In genomic region chr12:123248129-123248528, GRCh38 we compare ENCODE assay signal across 7 cellular contexts. TPM values are rescaled to one million over a fixed set of nuclear protein-coding genes. Genes with fewer than 3 reads are reported as not detected.
DNase-seq lines count a peak whose midpoint lies in the region; ATAC-seq, FAIRE-seq and TF ChIP-seq lines count a peak whose summit lies in the region.
"Not testable (repeated sequence)": the region's sequence is repeated elsewhere in the genome, so short reads cannot be mapped to it uniquely, and the experiment has no call there.

No MANE protein-coding gene starts in this region.

- H3K4me2 ChIP-seq in K562 (ENCODE audit: insufficient read depth, low read length): not testable (repeated sequence)

- POLR2A ChIA-PET in CD4-positive, alpha-beta T cell (lab: Charles Lee): interaction anchor here (2.3 to 4.0 kb wide), 2 partner anchors 10 to 15 kb away, joined by 10 to 21 read pairs; partner anchors contain the start of genes MPHOSPH9 and MTRFR
- POLR2A ChIA-PET in activated CD8-positive, alpha-beta T cell treated with anti-CD3 and anti-CD28 coated beads for 36 hours (lab: Charles Lee): interaction anchor here (1.4 to 3.1 kb wide), 2 partner anchors 10 to 15 kb away, joined by 4 to 13 read pairs; partner anchors contain the start of genes MPHOSPH9 and MTRFR
- POLR2A ChIA-PET in K562 (lab: Yijun Ruan, JAX): interaction anchor here (0.6 to 5.4 kb wide), 3 partner anchors 12 to 107 kb away, joined by 4 to 43 read pairs (median 4); partner anchors contain the start of genes MPHOSPH9 and MTRFR

- TF ChIP-seq POLR2A in K562 (conservative IDR thresholded peaks at IDR 0.05): not testable (repeated sequence)

- not testable (repeated sequence) for H3K4me3 Mint-ChIP-seq in CD4-positive, alpha-beta T cell; T-helper 1 cell treated with Interleukin-12 subunit alpha and Interleukin-12 subunit beta and Interleukin-4 antibody, amounts not matched to agents 30 μg/mL and 1 μg/mL, for 36 hours; activated CD8-positive, alpha-beta T cell treated with anti-CD3 and anti-CD28 coated beads for 36 hours; progenitor cell of endocrine pancreas (ENCODE audit: low read depth)
- peak overlapping the region; percentile 2 for H3K4me3 Mint-ChIP-seq in activated T-helper 17 cell treated with anti-CD3 and anti-CD28 coated beads, Interleukin-2, amount 50 U/mL, for 72 hours
- peak overlapping the region in 1 of 5 donors; percentile 38 for H3K4me3 Mint-ChIP-seq in immature natural killer cell

- not testable (repeated sequence) for TF ChIP-seq CTCF in CD4-positive, alpha-beta T cell (IDR thresholded peaks at IDR 0.05); activated CD8-positive, alpha-beta T cell treated with anti-CD3 and anti-CD28 coated beads for 36 hours (IDR thresholded peaks at IDR 0.05); K562 (IDR thresholded peaks at IDR 0.05 in 2 of 3, conservative IDR thresholded peaks at IDR 0.05 in 1 of 3; ENCODE audit: insufficient read depth in 2 of 3, low read depth in 1 of 3, low read length in 3 of 3); progenitor cell of endocrine pancreas (IDR thresholded peaks at IDR 0.05; ENCODE audit: unreplicated experiment)

- intact Hi-C loops in CD4-positive, alpha-beta T cell (cut with DNase I, micrococcal nuclease); activated CD8-positive, alpha-beta T cell treated with anti-CD3 and anti-CD28 coated beads for 36 hours (cut with micrococcal nuclease); K562 (cut with micrococcal nuclease): not testable (repeated sequence)

- 100% methylated on average over 2 of the region's 2 CpGs for WGBS in K562 (ENCODE audit: insufficient coverage, low coverage, missing lambda C conversion rate)

- FAIRE-seq in K562 (lab: Jason Lieb, UNC): not testable (repeated sequence)

- H3K9me1 ChIP-seq in K562 (ENCODE audit: control insufficient read depth, insufficient read depth, low read length): not testable (repeated sequence)

- not testable (repeated sequence) for H2AFZ ChIP-seq in K562 (ENCODE audit: low read depth, low read length)

- H3K36me3 Mint-ChIP-seq in CD4-positive, alpha-beta T cell (ENCODE audit: low read depth): peaks cover 46% of the 10 kb centered on the region
- peaks cover 25% of the 10 kb centered on the region for H3K36me3 Mint-ChIP-seq in T-helper 1 cell treated with Interleukin-12 subunit alpha and Interleukin-12 subunit beta and Interleukin-4 antibody, amounts not matched to agents 30 μg/mL and 1 μg/mL, for 36 hours (ENCODE audit: low read depth)
- H3K36me3 Mint-ChIP-seq in activated CD8-positive, alpha-beta T cell treated with anti-CD3 and anti-CD28 coated beads for 36 hours (ENCODE audit: low read depth): peaks cover 44% of the 10 kb centered on the region
- H3K36me3 Mint-ChIP-seq in activated T-helper 17 cell treated with anti-CD3 and anti-CD28 coated beads, Interleukin-2, amount 50 U/mL, for 72 hours (ENCODE audit: low read depth): peaks cover 53% of the 10 kb centered on the region
- peaks cover 0 to 20% (median 16%) of the 10 kb centered on the region in 3 donors for H3K36me3 Mint-ChIP-seq in immature natural killer cell
- H3K36me3 Mint-ChIP-seq in progenitor cell of endocrine pancreas (ENCODE audit: insufficient read depth): peaks cover 50% of the 10 kb centered on the region

- H3K9me3 Mint-ChIP-seq in CD4-positive, alpha-beta T cell; T-helper 1 cell treated with Interleukin-12 subunit alpha and Interleukin-12 subunit beta and Interleukin-4 antibody, amounts not matched to agents 30 μg/mL and 1 μg/mL, for 36 hours; activated CD8-positive, alpha-beta T cell treated with anti-CD3 and anti-CD28 coated beads for 36 hours; activated T-helper 17 cell treated with anti-CD3 and anti-CD28 coated beads, Interleukin-2, amount 50 U/mL, for 72 hours; immature natural killer cell: not testable (repeated sequence)
- peaks cover 29% of the 10 kb centered on the region for H3K9me3 Mint-ChIP-seq in progenitor cell of endocrine pancreas (ENCODE audit: low read depth)

- H3K4me1 Mint-ChIP-seq in CD4-positive, alpha-beta T cell (ENCODE audit: low read depth): peaks cover 68% of the 10 kb centered on the region
- peaks cover 37% of the 10 kb centered on the region for H3K4me1 Mint-ChIP-seq in T-helper 1 cell treated with Interleukin-12 subunit alpha and Interleukin-12 subunit beta and Interleukin-4 antibody, amounts not matched to agents 30 μg/mL and 1 μg/mL, for 36 hours (ENCODE audit: low read depth)
- H3K4me1 Mint-ChIP-seq in activated CD8-positive, alpha-beta T cell treated with anti-CD3 and anti-CD28 coated beads for 36 hours (ENCODE audit: low read depth): peaks cover 56% of the 10 kb centered on the region
- H3K4me1 Mint-ChIP-seq in activated T-helper 17 cell treated with anti-CD3 and anti-CD28 coated beads, Interleukin-2, amount 50 U/mL, for 72 hours: peaks cover 21% of the 10 kb centered on the region
- H3K4me1 Mint-ChIP-seq in immature natural killer cell: peaks cover 52 to 56% of the 10 kb centered on the region in 2 donors
- not testable (repeated sequence) for H3K4me1 Mint-ChIP-seq in progenitor cell of endocrine pancreas (ENCODE audit: low read depth)

- DNase-seq in CD4-positive, alpha-beta T cell; activated CD8-positive, alpha-beta T cell treated with anti-CD3 and anti-CD28 coated beads for 36 hours; K562 (ENCODE audit: extremely low read depth in 1 of 4, low spot score in 3 of 4); immature natural killer cell; progenitor cell of endocrine pancreas (ENCODE audit: low spot score, unreplicated experiment): not testable (repeated sequence)

- H3K27me3 Mint-ChIP-seq in CD4-positive, alpha-beta T cell; T-helper 1 cell treated with Interleukin-12 subunit alpha and Interleukin-12 subunit beta and Interleukin-4 antibody, amounts not matched to agents 30 μg/mL and 1 μg/mL, for 36 hours (ENCODE audit: low read depth); activated CD8-positive, alpha-beta T cell treated with anti-CD3 and anti-CD28 coated beads for 36 hours; activated T-helper 17 cell treated with anti-CD3 and anti-CD28 coated beads, Interleukin-2, amount 50 U/mL, for 72 hours; immature natural killer cell (ENCODE audit: low read depth in 3 of 3); progenitor cell of endocrine pancreas: not testable (repeated sequence)

- not testable (repeated sequence) for TF ChIP-seq RAD21 in K562 (CRISPR knock-in tag; conservative IDR thresholded peaks at IDR 0.05 in 1 of 2, IDR thresholded peaks at IDR 0.05 in 1 of 2)

- H3K27ac ChIP-seq in CD4-positive, alpha-beta T cell (ENCODE audit: low read depth, low read length); K562 (ENCODE audit: extremely low read depth, low read depth, low read length): not testable (repeated sequence)

- H3K27me3 ChIP-seq in CD4-positive, alpha-beta T cell (ENCODE audit: control insufficient read depth, insufficient read depth, low read length); K562 (ENCODE audit: control insufficient read depth in 2 of 2, insufficient read depth in 2 of 2, low read length in 2 of 2): not testable (repeated sequence)

- peak overlapping the region; percentile 60 for H3K27ac Mint-ChIP-seq in CD4-positive, alpha-beta T cell
- peak overlapping the region; percentile 41 for H3K27ac Mint-ChIP-seq in T-helper 1 cell treated with Interleukin-12 subunit alpha and Interleukin-12 subunit beta and Interleukin-4 antibody, amounts not matched to agents 30 μg/mL and 1 μg/mL, for 36 hours
- peak overlapping the region; percentile 68 for H3K27ac Mint-ChIP-seq in activated CD8-positive, alpha-beta T cell treated with anti-CD3 and anti-CD28 coated beads for 36 hours
- not testable (repeated sequence) for H3K27ac Mint-ChIP-seq in activated T-helper 17 cell treated with anti-CD3 and anti-CD28 coated beads, Interleukin-2, amount 50 U/mL, for 72 hours
- peak overlapping the region in 5 of 6 donors; percentile 23 to 88 (median 49) for H3K27ac Mint-ChIP-seq in immature natural killer cell
- peak overlapping the region; percentile 74 for H3K27ac Mint-ChIP-seq in progenitor cell of endocrine pancreas

- in situ Hi-C loops in K562 (cut with MboI): not testable (repeated sequence)

- not testable (repeated sequence) for H3K4me3 ChIP-seq in K562

- H3K4me1 ChIP-seq in K562 (replicated peaks in 1 of 2; ENCODE audit: control insufficient read depth in 2 of 2, insufficient read depth in 2 of 2, low read length in 2 of 2): peaks cover 22 to 24% of the 10 kb centered on the region in 2 experiments

- not testable (repeated sequence) for H3K9me3 ChIP-seq in CD4-positive, alpha-beta T cell (ENCODE audit: control insufficient read depth, low read length); K562 (replicated peaks; ENCODE audit: control insufficient read depth, insufficient read depth, low read depth, low read length)

- ATAC-seq in CD4-positive, alpha-beta T cell (ENCODE audit: poor library complexity); activated CD8-positive, alpha-beta T cell treated with anti-CD3 and anti-CD28 coated beads for 36 hours; activated T-helper 17 cell treated with anti-CD3 and anti-CD28 coated beads, Interleukin-2, amount 50 U/mL, for 72 hours (replicated peaks); K562: not testable (repeated sequence)

- H4K20me1 ChIP-seq in K562 (replicated peaks; ENCODE audit: control insufficient read depth, insufficient read depth, low read length): not testable (repeated sequence)

- CTCF ChIA-PET in CD4-positive, alpha-beta T cell (lab: Charles Lee): interaction anchor here (2.1 kb wide), 1 partner anchor 10 kb away, joined by 12 read pairs; no protein-coding TSS in a partner anchor
- CTCF ChIA-PET in activated CD8-positive, alpha-beta T cell treated with anti-CD3 and anti-CD28 coated beads for 36 hours (lab: Charles Lee): interaction anchor here (0.9 to 6.0 kb wide), 4 partner anchors 9 to 360 kb away, joined by 3 to 40 read pairs (median 6); partner anchors contain the start of genes MPHOSPH9 and MTRFR
- CTCF ChIA-PET in K562 (lab: Yijun Ruan, JAX; ENCODE audit: low intra/inter-chr PET ratio): not testable (repeated sequence)

- H3K79me2 ChIP-seq in K562 (ENCODE audit: control insufficient read depth, insufficient read depth, low read length): peaks cover 75% of the 10 kb centered on the region

- TF ChIP-seq EP300 in K562 (IDR thresholded peaks at IDR 0.05; ENCODE audit: low read length): not testable (repeated sequence)

- not testable (repeated sequence) for BruUV-seq in K562 (replicated peaks; lab: Mats Ljungman, UMichigan)

- H3K36me3 ChIP-seq in K562 (ENCODE audit: control insufficient read depth, insufficient read depth, low read length): peaks cover 26% of the 10 kb centered on the region; the same call in 2 of the 3 replicates

- H3K9ac ChIP-seq in K562 (ENCODE audit: insufficient read depth in 1 of 2, low read depth in 2 of 2, low read length in 2 of 2): not testable (repeated sequence)

RNA-seq across cellular contexts. Expression of gene MTRFR, which starts 14.9 kb away (rescaled TPM):
- total RNA-seq in CD4-positive, alpha-beta T cell: 10 to 100 TPM; 43.2 to 44.5 TPM
- total RNA-seq in activated CD8-positive, alpha-beta T cell treated with anti-CD3 and anti-CD28 coated beads for 36 hours: 10 to 100 TPM; 28.1 to 31.0 TPM
- 10 to 100 TPM; 26.8 to 32.3 TPM for total RNA-seq in activated T-helper 17 cell treated with anti-CD3 and anti-CD28 coated beads, Interleukin-2, amount 50 U/mL, for 72 hours
- total RNA-seq in K562 (2011; cell fraction: chromatin; rRNA removed; ENCODE audit: low replicate concordance): 43.4 and 69.0 TPM in 2 replicates
- total RNA-seq in K562 (2011; cell fraction: nucleolus; rRNA removed): 60.1 and 65.2 TPM in 2 replicates
- 57.9 and 58.3 TPM in 2 replicates for total RNA-seq in K562 (2011; cell fraction: nucleoplasm; rRNA removed)
- total RNA-seq in K562 (2014; rRNA removed) (23.4 and 26.4 TPM in 2 replicates), K562 (2014; rRNA removed; fragmentation: Illumina TruSeq; extraction: Trizol) (32.5 and 34.7 TPM in 2 replicates), K562 (2015; rRNA removed; fragmentation: Illumina TruSeq; extraction: Trizol) (45.5 and 50.9 TPM in 2 replicates), K562 (2021) (23.1 and 24.0 TPM in 2 replicates), progenitor cell of endocrine pancreas (15.1 and 16.3 TPM in 2 replicates)
- polyA plus RNA-seq in K562 (2011; rRNA removed) (15.2 and 16.7 TPM in 2 replicates), K562 (2014; fragmentation: Illumina TruSeq; extraction: Trizol) (33.3 and 37.1 TPM in 2 replicates), K562 (2014; fragmentation: Nextera tagmentation; extraction: Ambion mirVana) (10 to 100 TPM; 52.6 to 55.6 TPM), K562 (2014; rRNA removed) (29.6 and 32.3 TPM in 2 replicates), immature natural killer cell (10 to 100 TPM; 10.7 to 32.9 (median 16.3) TPM)
- 23.7 and 26.5 TPM in 2 replicates for polyA plus RNA-seq in K562 (2011; cell fraction: cytosol; rRNA removed)
- polyA plus RNA-seq in K562 (2011; cell fraction: nucleus; rRNA removed): 7.3 and 10.9 TPM in 2 replicates
- polyA plus RNA-seq in K562 (2012): 19.2 and 25.8 TPM in 2 replicates
- 18.5 and 22.0 TPM in 2 replicates for polyA minus RNA-seq in K562 (2011; rRNA and poly(A)+ RNA removed)
- polyA minus RNA-seq in K562 (2011; cell fraction: cytosol; rRNA and poly(A)+ RNA removed): 15.7 and 18.5 TPM in 2 replicates
- polyA minus RNA-seq in K562 (2011; cell fraction: nucleus; rRNA and poly(A)+ RNA removed): 16.8 and 24.9 TPM in 2 replicates

RNA-seq across cellular contexts. Expression of gene MPHOSPH9, which starts 15.2 kb away (rescaled TPM):
- total RNA-seq in CD4-positive, alpha-beta T cell: 10 to 100 TPM; 80.9 to 84.5 TPM
- total RNA-seq in activated CD8-positive, alpha-beta T cell treated with anti-CD3 and anti-CD28 coated beads for 36 hours: 100 to 1,000 TPM in 1 of 2 experiments, 10 to 100 TPM in 1; 96.9 to 101 TPM
- total RNA-seq in activated T-helper 17 cell treated with anti-CD3 and anti-CD28 coated beads, Interleukin-2, amount 50 U/mL, for 72 hours: 10 to 100 TPM; 72.3 to 77.1 TPM
- 95.6 and 362 TPM in 2 replicates for total RNA-seq in K562 (2011; cell fraction: chromatin; rRNA removed; ENCODE audit: low replicate concordance)
- 57.4 and 73.7 TPM in 2 replicates for total RNA-seq in K562 (2011; cell fraction: nucleolus; rRNA removed)
- total RNA-seq in K562 (2011; cell fraction: nucleoplasm; rRNA removed): 121 and 152 TPM in 2 replicates
- total RNA-seq in K562 (2014; rRNA removed): 59.3 and 63.6 TPM in 2 replicates
- total RNA-seq in K562 (2014; rRNA removed; fragmentation: Illumina TruSeq; extraction: Trizol): 78.6 and 87.5 TPM in 2 replicates
- 97.0 and 103 TPM in 2 replicates for total RNA-seq in K562 (2015; rRNA removed; fragmentation: Illumina TruSeq; extraction: Trizol)
- 54.5 and 60.0 TPM in 2 replicates for total RNA-seq in K562 (2021)
- 53.2 and 61.1 TPM in 2 replicates for polyA plus RNA-seq in K562 (2011; rRNA removed)
- 8.5 and 16.3 TPM in 2 replicates for polyA plus RNA-seq in K562 (2011; cell fraction: cytosol; rRNA removed)
- 44.8 and 56.5 TPM in 2 replicates for polyA plus RNA-seq in K562 (2011; cell fraction: nucleus; rRNA removed)
- polyA plus RNA-seq in K562 (2012): 21.3 and 22.8 TPM in 2 replicates
- polyA plus RNA-seq in K562 (2014; fragmentation: Illumina TruSeq; extraction: Trizol): 38.5 and 45.8 TPM in 2 replicates
- polyA plus RNA-seq in K562 (2014; fragmentation: Nextera tagmentation; extraction: Ambion mirVana): 10 to 100 TPM; 14.2 to 22.5 TPM
- polyA plus RNA-seq in K562 (2014; rRNA removed): 50.1 and 53.3 TPM in 2 replicates
- 105 and 130 TPM in 2 replicates for polyA minus RNA-seq in K562 (2011; rRNA and poly(A)+ RNA removed)
- 26.8 and 38.2 TPM in 2 replicates for polyA minus RNA-seq in K562 (2011; cell fraction: cytosol; rRNA and poly(A)+ RNA removed)
- polyA minus RNA-seq in K562 (2011; cell fraction: nucleus; rRNA and poly(A)+ RNA removed): 78.4 and 135 TPM in 2 replicates
- 10 to 100 TPM; 18.8 to 44.8 (median 43.9) TPM for polyA plus RNA-seq in immature natural killer cell
- total RNA-seq in progenitor cell of endocrine pancreas: 36.7 and 39.3 TPM in 2 replicates

RNA-seq across cellular contexts. Expression of gene CDK2AP1, which starts 23.5 kb away (rescaled TPM):
- 1 to 10 TPM; 2.9 to 3.5 TPM for total RNA-seq in CD4-positive, alpha-beta T cell
- total RNA-seq in activated CD8-positive, alpha-beta T cell treated with anti-CD3 and anti-CD28 coated beads for 36 hours: 100 to 1,000 TPM; 108 to 111 TPM
- 10 to 100 TPM; 25.1 to 41.9 TPM for total RNA-seq in activated T-helper 17 cell treated with anti-CD3 and anti-CD28 coated beads, Interleukin-2, amount 50 U/mL, for 72 hours
- 10.7 and 13.8 TPM in 2 replicates for total RNA-seq in K562 (2011; cell fraction: chromatin; rRNA removed; ENCODE audit: low replicate concordance)
- 6.8 and 7.7 TPM in 2 replicates for total RNA-seq in K562 (2011; cell fraction: nucleolus; rRNA removed)
- 12.2 and 23.9 TPM in 2 replicates for total RNA-seq in K562 (2011; cell fraction: nucleoplasm; rRNA removed)
- 48.8 and 76.0 TPM in 2 replicates for total RNA-seq in K562 (2014; rRNA removed)
- total RNA-seq in K562 (2014; rRNA removed; fragmentation: Illumina TruSeq; extraction: Trizol): 74.3 and 75.5 TPM in 2 replicates
- 53.4 and 56.5 TPM in 2 replicates for total RNA-seq in K562 (2015; rRNA removed; fragmentation: Illumina TruSeq; extraction: Trizol)
- total RNA-seq in K562 (2021): 57.9 and 64.7 TPM in 2 replicates
- polyA plus RNA-seq in K562 (2011; rRNA removed): 75.3 and 130 TPM in 2 replicates
- 33.0 and 59.0 TPM in 2 replicates for polyA plus RNA-seq in K562 (2011; cell fraction: cytosol; rRNA removed)
- polyA plus RNA-seq in K562 (2011; cell fraction: nucleus; rRNA removed): 16.3 and 26.6 TPM in 2 replicates
- polyA plus RNA-seq in K562 (2012): 37.3 and 64.5 TPM in 2 replicates
- 86.2 and 99.9 TPM in 2 replicates for polyA plus RNA-seq in K562 (2014; fragmentation: Illumina TruSeq; extraction: Trizol)
- polyA plus RNA-seq in K562 (2014; fragmentation: Nextera tagmentation; extraction: Ambion mirVana): 10 to 100 TPM; 26.0 to 28.2 TPM
- polyA plus RNA-seq in K562 (2014; rRNA removed): 59.2 and 83.0 TPM in 2 replicates
- polyA minus RNA-seq in K562 (2011; rRNA and poly(A)+ RNA removed): 33.6 and 45.3 TPM in 2 replicates
- 13.5 and 23.6 TPM in 2 replicates for polyA minus RNA-seq in K562 (2011; cell fraction: cytosol; rRNA and poly(A)+ RNA removed)
- 5.1 and 7.8 TPM in 2 replicates for polyA minus RNA-seq in K562 (2011; cell fraction: nucleus; rRNA and poly(A)+ RNA removed)
- polyA plus RNA-seq in immature natural killer cell: 10 to 100 TPM in 1 of 3 donors, 1 to 10 TPM in 2; 3.6 to 11.2 (median 6.4) TPM
- total RNA-seq in progenitor cell of endocrine pancreas: 182 and 184 TPM in 2 replicates
